In genomic region chr5:135534609-135535419, GRCh38 we compare ENCODE assay signal across 14 cellular contexts. TPM values are rescaled to one million over a fixed set of nuclear protein-coding genes. Genes with fewer than 3 reads are reported as not detected.
A peak's percentile ranks its signal among the peaks of the same experiment; 100 is the strongest.
DNase-seq lines count a peak whose midpoint lies in the region; ATAC-seq and TF ChIP-seq lines count a peak whose summit lies in the region.
"Had no signal": no experiment of that assay in that cellular context is flagged by ENCODE, and none has a peak within 500 bp of the region (broad histone marks: within the 10 kb centered on the region; RNA-seq: fewer than 3 reads in every experiment).

No MANE protein-coding gene starts in this region.

- H3F3A ChIP-seq in GM23338 (replicated peaks; ENCODE audit: low read depth) = peaks cover 11% of the 10 kb centered on the region; the same call in 1 of the 2 replicates

- peaks cover 85% of the 10 kb centered on the region for H3K27me3 ChIP-seq in BE2C
- peaks cover 100% of the 10 kb centered on the region for H3K27me3 ChIP-seq in GM23338 (ENCODE audit: insufficient read depth)

- H3K9me3 Mint-ChIP-seq in GM23338 (peaks cover 21% of the 10 kb centered on the region), naive B cell (peaks cover 0 to 11% (median 5%) of the 10 kb centered on the region in 7 donors)
- no peaks in the 10 kb centered on the region for H3K9me3 Mint-ChIP-seq in activated T-helper 1 cell treated with anti-CD3 and anti-CD28 coated beads, Interleukin-12 subunit alpha, Interleukin-12 subunit beta, Interleukin-2, Interleukin-4 antibody, amounts not matched to agents 30 ng/mL and 10 ng/mL and 1 ng/mL, durations not matched to agents 14 hours and 24 hours and 36 hours
- H3K9me3 Mint-ChIP-seq: activated CD4-positive, alpha-beta memory T cell treated with anti-CD3 and anti-CD28 coated beads, Interleukin-2, amount 10 ng/mL, durations not matched to agents 7 days and 5 days had no signal

- no peak overlapping the region for H3K4me3 ChIP-seq in BE2C (ENCODE audit: low read depth, low read length)
- H3K4me3 ChIP-seq in GM23338 = peak overlapping the region; percentile 49
- H3K4me3 ChIP-seq: esophagus muscularis mucosa, thoracic aorta had no signal

- no peak overlapping the region for H3K27ac ChIP-seq in GM23338 (ENCODE audit: low read depth)
- H3K27ac ChIP-seq: esophagus muscularis mucosa, thoracic aorta had no signal

- H3K4me1 ChIP-seq in BE2C (no peaks in the 10 kb centered on the region), GM23338 (ENCODE audit: insufficient read depth) (peaks cover 15% of the 10 kb centered on the region)

- H3K36me3 ChIP-seq in BE2C = no peaks in the 10 kb centered on the region
- no peaks in the 10 kb centered on the region; the same call in 1 of the 2 replicates for H3K36me3 ChIP-seq in GM23338 (ENCODE audit: insufficient read depth)
- H3K36me3 ChIP-seq: esophagus muscularis mucosa, thoracic aorta had no signal

- H3K27me3 Mint-ChIP-seq in GM23338 (ENCODE audit: insufficient read depth, low read depth, poor library complexity) (peaks cover 100% of the 10 kb centered on the region), naive B cell (peaks cover 83 to 92% (median 91%) of the 10 kb centered on the region in 3 donors)
- H3K27me3 Mint-ChIP-seq in activated T-helper 1 cell treated with anti-CD3 and anti-CD28 coated beads, Interleukin-12 subunit alpha, Interleukin-12 subunit beta, Interleukin-2, Interleukin-4 antibody, amounts not matched to agents 30 ng/mL and 10 ng/mL and 1 ng/mL, durations not matched to agents 14 hours and 24 hours and 36 hours (ENCODE audit: insufficient read depth) = peaks cover 76% of the 10 kb centered on the region

- no peaks in the 10 kb centered on the region for H3K79me2 ChIP-seq in GM23338 (replicated peaks; ENCODE audit: insufficient read depth)

- no peak for TF ChIP-seq CTCF in BE2C (IDR thresholded peaks at IDR 0.05; ENCODE audit: low read depth, low read length)
- TF ChIP-seq CTCF in GM23338 (conservative IDR thresholded peaks at IDR 0.05; ENCODE audit: low read depth in 2 of 2) = peak; percentile 24 to 44

- no peaks in the 10 kb centered on the region; the same call in 2 of the 3 replicates for H3K36me3 Mint-ChIP-seq in GM23338 (ENCODE audit: low read depth)
- peaks cover 0 to 13% of the 10 kb centered on the region in 2 donors for H3K36me3 Mint-ChIP-seq in naive B cell
- H3K36me3 Mint-ChIP-seq in activated T-helper 1 cell treated with anti-CD3 and anti-CD28 coated beads, Interleukin-12 subunit alpha, Interleukin-12 subunit beta, Interleukin-2, Interleukin-4 antibody, amounts not matched to agents 30 ng/mL and 10 ng/mL and 1 ng/mL, durations not matched to agents 14 hours and 24 hours and 36 hours (ENCODE audit: low read depth) = no peaks in the 10 kb centered on the region
- H3K36me3 Mint-ChIP-seq: CD8-positive, alpha-beta memory T cell had no signal

- H3K27ac Mint-ChIP-seq in GM23338 (no peak overlapping the region), naive B cell (peak overlapping the region in 1 of 6 donors; percentile 63)
- no peak overlapping the region for H3K27ac Mint-ChIP-seq in activated T-helper 1 cell treated with anti-CD3 and anti-CD28 coated beads, Interleukin-12 subunit alpha, Interleukin-12 subunit beta, Interleukin-2, Interleukin-4 antibody, amounts not matched to agents 30 ng/mL and 10 ng/mL and 1 ng/mL, durations not matched to agents 14 hours and 24 hours and 36 hours
- H3K27ac Mint-ChIP-seq: activated CD4-positive, alpha-beta memory T cell treated with anti-CD3 and anti-CD28 coated beads, Interleukin-2, amount 10 ng/mL, durations not matched to agents 7 days and 5 days had no signal

- ATAC-seq in GM23338 (peak; percentile 75), naive B cell (ENCODE audit: low read depth in 2 of 2) (no peak), HG03469 (IDR thresholded peaks at IDR 0.05; ENCODE audit: unreplicated experiment) (no peak)

- H3K4me3 Mint-ChIP-seq in GM23338 (peak overlapping the region; percentile 54), naive B cell (peak overlapping the region in 5 of 8 donors; percentile 51 to 81 (median 63))
- H3K4me3 Mint-ChIP-seq in activated T-helper 1 cell treated with anti-CD3 and anti-CD28 coated beads, Interleukin-12 subunit alpha, Interleukin-12 subunit beta, Interleukin-2, Interleukin-4 antibody, amounts not matched to agents 30 ng/mL and 10 ng/mL and 1 ng/mL, durations not matched to agents 14 hours and 24 hours and 36 hours = no peak overlapping the region
- H3K4me3 Mint-ChIP-seq: activated CD4-positive, alpha-beta memory T cell treated with anti-CD3 and anti-CD28 coated beads, Interleukin-2, amount 10 ng/mL, durations not matched to agents 7 days and 5 days had no signal

- H3K9me2 ChIP-seq in GM23338 (ENCODE audit: insufficient read depth) = no peaks in the 10 kb centered on the region

- peak overlapping the region; percentile 88 for H2AFZ ChIP-seq in GM23338

- H4K20me1 ChIP-seq in GM23338 (replicated peaks; ENCODE audit: insufficient read depth) = peaks cover 34% of the 10 kb centered on the region

- H3K9me3 ChIP-seq in BE2C = no peaks in the 10 kb centered on the region
- H3K9me3 ChIP-seq: thoracic aorta had no signal

- peak overlapping the region; percentile 75 for H3K4me2 ChIP-seq in GM23338

- H3K4me1 Mint-ChIP-seq in GM23338 (peaks cover 16% of the 10 kb centered on the region), naive B cell (peaks cover 5 to 13% (median 6%) of the 10 kb centered on the region in 3 donors)
- no peaks in the 10 kb centered on the region for H3K4me1 Mint-ChIP-seq in activated T-helper 1 cell treated with anti-CD3 and anti-CD28 coated beads, Interleukin-12 subunit alpha, Interleukin-12 subunit beta, Interleukin-2, Interleukin-4 antibody, amounts not matched to agents 30 ng/mL and 10 ng/mL and 1 ng/mL, durations not matched to agents 14 hours and 24 hours and 36 hours (ENCODE audit: low read depth)

- DNase-seq in BE2C = peak; percentile 18
- DNase-seq in GM23338 (ENCODE audit: low spot score) = peak; percentile 78
- DNase-seq in ecto neural progenitor cell (ENCODE audit: low spot score) = peak; percentile 78
- no peak for DNase-seq in naive B cell
- DNase-seq in foreskin melanocyte = no peak
- no peak for DNase-seq in activated T-helper 1 cell treated with anti-CD3 and anti-CD28 coated beads, Interleukin-12 subunit alpha, Interleukin-12 subunit beta, Interleukin-2, Interleukin-4 antibody, amounts not matched to agents 30 ng/mL and 10 ng/mL and 1 ng/mL, durations not matched to agents 14 hours and 24 hours and 36 hours (ENCODE audit: low spot score)
- DNase-seq in GM19240 (ENCODE audit: insufficient read length, low spot score) = no peak
- DNase-seq: activated CD4-positive, alpha-beta memory T cell treated with anti-CD3 and anti-CD28 coated beads, Interleukin-2, amount 10 ng/mL, durations not matched to agents 7 days and 5 days; CD8-positive, alpha-beta memory T cell; NCI-H1105 treated with DMSO at 0.1 percent for 48 hours had no signal

- intact Hi-C loops in activated T-helper 1 cell treated with anti-CD3 and anti-CD28 coated beads, Interleukin-12 subunit alpha, Interleukin-12 subunit beta, Interleukin-2, Interleukin-4 antibody, amounts not matched to agents 30 ng/mL and 10 ng/mL and 1 ng/mL, durations not matched to agents 14 hours and 24 hours and 36 hours (cut with micrococcal nuclease) = loop anchor here (1.0 to 2.0 kb wide), 2 partner anchors 28 to 44 kb away; no protein-coding TSS in a partner anchor

TF ChIP-seq in GM23338, 12 proteins besides CTCF, POLR2A, EP300 and RAD21:
- TF ChIP-seq CREB1 (CRISPR knock-in tag; IDR thresholded peaks at IDR 0.05; ENCODE audit: low read depth) (no peak), EZH2phosphoT487 (IDR thresholded peaks at IDR 0.05; ENCODE audit: unreplicated experiment) (peak; percentile 63), EZH2 (IDR thresholded peaks at IDR 0.05; ENCODE audit: low read depth, unreplicated experiment) (peak; percentile 98)
TF ChIP-seq in GM23338: peak in this region for 2.

RNA-seq across cellular contexts. Expression of gene NEUROG1, which starts 0.9 kb away (rescaled TPM):
- polyA plus RNA-seq in BE2C (2012; ENCODE audit: insufficient read depth, insufficient read length, low read depth) = not detected
- not detected in 2 replicates for total RNA-seq in GM23338 (2014; rRNA removed; shearing (Covaris generic))
- polyA plus RNA-seq in GM23338 (2016; fragmentation: Nextera tagmentation; extraction: Ambion mirVana) (0.16 TPM in 1 of 2 replicates, not detected in the other), naive B cell (ENCODE audit: low read depth in 6 of 6) (not detected)
- total RNA-seq in activated T-helper 1 cell treated with anti-CD3 and anti-CD28 coated beads, Interleukin-12 subunit alpha, Interleukin-12 subunit beta, Interleukin-2, Interleukin-4 antibody, amounts not matched to agents 30 ng/mL and 10 ng/mL and 1 ng/mL, durations not matched to agents 14 hours and 24 hours and 36 hours = not detected in 2 replicates
- total RNA-seq: activated CD4-positive, alpha-beta memory T cell treated with anti-CD3 and anti-CD28 coated beads, Interleukin-2, amount 10 ng/mL, durations not matched to agents 7 days and 5 days; CD8-positive, alpha-beta memory T cell; esophagus muscularis mucosa; pulmonary artery endothelial cell; thoracic aorta had no signal
- polyA plus RNA-seq: CD8-positive, alpha-beta memory T cell had no signal

RNA-seq across cellular contexts. Expression of gene CXCL14, which starts 44.0 kb away (rescaled TPM):
- polyA plus RNA-seq in BE2C (2012; ENCODE audit: insufficient read depth, insufficient read length, low read depth) = not detected
- not detected in 2 replicates for total RNA-seq in GM23338 (2014; rRNA removed; shearing (Covaris generic))
- polyA plus RNA-seq in GM23338 (2016; fragmentation: Nextera tagmentation; extraction: Ambion mirVana) (1.7 TPM in 2 replicates), naive B cell (ENCODE audit: low read depth in 6 of 6) (not detected)
- total RNA-seq in activated T-helper 1 cell treated with anti-CD3 and anti-CD28 coated beads, Interleukin-12 subunit alpha, Interleukin-12 subunit beta, Interleukin-2, Interleukin-4 antibody, amounts not matched to agents 30 ng/mL and 10 ng/mL and 1 ng/mL, durations not matched to agents 14 hours and 24 hours and 36 hours = not detected in 2 replicates
- total RNA-seq: activated CD4-positive, alpha-beta memory T cell treated with anti-CD3 and anti-CD28 coated beads, Interleukin-2, amount 10 ng/mL, durations not matched to agents 7 days and 5 days; CD8-positive, alpha-beta memory T cell; pulmonary artery endothelial cell had no signal
- polyA plus RNA-seq: CD8-positive, alpha-beta memory T cell had no signal

Comparison
In these comparisons a context has a peak if more than half of its experiments do, and no peak if none do; other contexts are left out.
1. DNase-seq: peak in BE2C (single experiment), GM23338 (single experiment) and ecto neural progenitor cell (single experiment); none in naive B cell (single experiment), foreskin melanocyte (single experiment), activated T-helper 1 cell treated with anti-CD3 and anti-CD28 coated beads, Interleukin-12 subunit alpha, Interleukin-12 subunit beta, Interleukin-2, Interleukin-4 antibody, amounts not matched to agents 30 ng/mL and 10 ng/mL and 1 ng/mL, durations not matched to agents 14 hours and 24 hours and 36 hours (single experiment) and GM19240 (single experiment).